18 cellular contexts compared by ENCODE assay signal in genomic region chr6:166671434-166672061, GRCh38. TPM values are rescaled to one million over a fixed set of nuclear protein-coding genes. Genes with fewer than 3 reads are reported as not detected.
A peak's percentile ranks its signal among the peaks of the same experiment; 100 is the strongest.
DNase-seq lines count a peak whose midpoint lies in the region; ATAC-seq and TF ChIP-seq lines count a peak whose summit lies in the region.
"Had no signal": no experiment of that assay in that cellular context is flagged by ENCODE, and none has a peak within 500 bp of the region (broad histone marks: within the 10 kb centered on the region; RNA-seq: fewer than 3 reads in every experiment).

No MANE protein-coding gene starts in this region.

- no peaks in the 10 kb centered on the region for H3K79me2 ChIP-seq in hepatocyte

- H2AFZ ChIP-seq in hepatocyte: no peak overlapping the region

- 42% methylated on average over 12 of the region's 12 CpGs for WGBS in hepatocyte (ENCODE audit: low lambda C conversion rate, missing lambda C conversion rate)

- H3K27me3 ChIP-seq in cardiac muscle cell (no peaks in the 10 kb centered on the region), hepatocyte (no peaks in the 10 kb centered on the region)
- H3K27me3 ChIP-seq: transverse colon had no signal

- H3K27ac ChIP-seq in cardiac muscle cell (peak overlapping the region; percentile 38), hepatocyte (no peak overlapping the region)
- H3K27ac ChIP-seq: A549, heart right ventricle, left lung, transverse colon had no signal

- intact Hi-C loops in cardiac septum (cut with DNase I): no loop called here

- ATAC-seq in HG03175 (IDR thresholded peaks at IDR 0.05; ENCODE audit: unreplicated experiment) (no peak), GM18519 (IDR thresholded peaks at IDR 0.05; ENCODE audit: low FRiP score, unreplicated experiment) (no peak)
- ATAC-seq: A549; activated CD8-positive, alpha-beta memory T cell treated with anti-CD3 and anti-CD28 coated beads, Interleukin-2, amount 10 ng/mL, durations not matched to agents 7 days and 5 days; left lung; naive thymus-derived CD4-positive, alpha-beta T cell; T-cell had no signal

- H3K9me3 ChIP-seq in cardiac muscle cell (ENCODE audit: low read depth): no peaks in the 10 kb centered on the region
- no peaks in the 10 kb centered on the region for H3K9me3 ChIP-seq in hepatocyte (ENCODE audit: low read depth)
- H3K9me3 ChIP-seq: A549, heart right ventricle, left lung, transverse colon had no signal

- H3K9me2 ChIP-seq in hepatocyte (replicated peaks; ENCODE audit: insufficient read depth): no peaks in the 10 kb centered on the region

- H3K4me3 ChIP-seq in cardiac muscle cell (no peak overlapping the region), hepatocyte (no peak overlapping the region)
- H3K4me3 ChIP-seq: A549, left lung, transverse colon had no signal

- no peaks in the 10 kb centered on the region for H3K36me3 ChIP-seq in cardiac muscle cell
- H3K36me3 ChIP-seq in hepatocyte (replicated peaks; ENCODE audit: insufficient read depth, low read depth): no peaks in the 10 kb centered on the region
- H3K36me3 ChIP-seq: heart right ventricle, left lung, transverse colon had no signal

- TF ChIP-seq CTCF in cardiac muscle cell (IDR thresholded peaks at IDR 0.05; ENCODE audit: low read depth, low read length) (no peak), hepatocyte (IDR thresholded peaks at IDR 0.05; ENCODE audit: poor library complexity) (peak; percentile 4)

- no peaks in the 10 kb centered on the region for H4K20me1 ChIP-seq in hepatocyte (ENCODE audit: insufficient read depth, poor library complexity, severe bottlenecking)

- peak in 1 of 2 donors; percentile 44 for DNase-seq in cardiac muscle cell (ENCODE audit: low read depth in 1 of 2, low spot score in 1 of 2)
- DNase-seq in cardiac septum (ENCODE audit: low spot score): no peak
- DNase-seq in amniotic epithelial cell (ENCODE audit: low read depth): peak; percentile 12
- DNase-seq in hepatocyte (ENCODE audit: low spot score): peak; percentile 38
- DNase-seq in NCI-H2081 treated with DMSO at 0.1 percent for 48 hours (lab: John Stamatoyannopoulos, UW): no peak
- DNase-seq in foreskin melanocyte: no peak
- DNase-seq: activated B cell treated with CpG ODN at 0.5 μM for 24 hours; activated CD8-positive, alpha-beta memory T cell treated with anti-CD3 and anti-CD28 coated beads, Interleukin-2, amount 10 ng/mL, durations not matched to agents 7 days and 5 days; activated naive CD4-positive, alpha-beta T cell treated with anti-CD3 and anti-CD28 coated beads, Interleukin-2, amount 50 U/mL, for 16 hours; heart right ventricle; left lung; naive thymus-derived CD4-positive, alpha-beta T cell; stimulated activated CD4-positive, alpha-beta T cell treated with anti-CD3 and anti-CD28 coated beads, Interleukin-4, amount 100 ng/mL, for 4 hours; T-cell; transverse colon had no signal

- H3K4me1 ChIP-seq in cardiac muscle cell (ENCODE audit: low read depth): peaks cover 10% of the 10 kb centered on the region
- peaks cover 6% of the 10 kb centered on the region for H3K4me1 ChIP-seq in hepatocyte (ENCODE audit: insufficient read depth)
- H3K4me1 ChIP-seq: A549, transverse colon had no signal

- peak overlapping the region; percentile 31 for H3K4me2 ChIP-seq in hepatocyte
- H3K4me2 ChIP-seq: A549 had no signal

RNA-seq across cellular contexts. Expression of gene RPS6KA2, which starts 44.5 kb away (rescaled TPM):
- total RNA-seq in cardiac muscle cell: 24.0 and 26.4 TPM in 2 replicates
- 19.2 and 19.3 TPM in 2 replicates for polyA plus RNA-seq in cardiac muscle cell
- 103 TPM for total RNA-seq in cardiac septum
- 26.3 and 29.2 TPM in 2 replicates for total RNA-seq in hepatocyte
- polyA plus RNA-seq in hepatocyte: 27.7 and 34.8 TPM in 2 replicates

Comparison
In these comparisons a context has a peak if more than half of its experiments do, and no peak if none do; other contexts are left out.
1. DNase-seq: peak in amniotic epithelial cell (single experiment) and hepatocyte (single experiment); none in cardiac septum (single experiment), NCI-H2081 treated with DMSO at 0.1 percent for 48 hours (single experiment) and foreskin melanocyte (single experiment).